ENCODE assay signal across 8 cellular contexts in the genomic region with DNA sequence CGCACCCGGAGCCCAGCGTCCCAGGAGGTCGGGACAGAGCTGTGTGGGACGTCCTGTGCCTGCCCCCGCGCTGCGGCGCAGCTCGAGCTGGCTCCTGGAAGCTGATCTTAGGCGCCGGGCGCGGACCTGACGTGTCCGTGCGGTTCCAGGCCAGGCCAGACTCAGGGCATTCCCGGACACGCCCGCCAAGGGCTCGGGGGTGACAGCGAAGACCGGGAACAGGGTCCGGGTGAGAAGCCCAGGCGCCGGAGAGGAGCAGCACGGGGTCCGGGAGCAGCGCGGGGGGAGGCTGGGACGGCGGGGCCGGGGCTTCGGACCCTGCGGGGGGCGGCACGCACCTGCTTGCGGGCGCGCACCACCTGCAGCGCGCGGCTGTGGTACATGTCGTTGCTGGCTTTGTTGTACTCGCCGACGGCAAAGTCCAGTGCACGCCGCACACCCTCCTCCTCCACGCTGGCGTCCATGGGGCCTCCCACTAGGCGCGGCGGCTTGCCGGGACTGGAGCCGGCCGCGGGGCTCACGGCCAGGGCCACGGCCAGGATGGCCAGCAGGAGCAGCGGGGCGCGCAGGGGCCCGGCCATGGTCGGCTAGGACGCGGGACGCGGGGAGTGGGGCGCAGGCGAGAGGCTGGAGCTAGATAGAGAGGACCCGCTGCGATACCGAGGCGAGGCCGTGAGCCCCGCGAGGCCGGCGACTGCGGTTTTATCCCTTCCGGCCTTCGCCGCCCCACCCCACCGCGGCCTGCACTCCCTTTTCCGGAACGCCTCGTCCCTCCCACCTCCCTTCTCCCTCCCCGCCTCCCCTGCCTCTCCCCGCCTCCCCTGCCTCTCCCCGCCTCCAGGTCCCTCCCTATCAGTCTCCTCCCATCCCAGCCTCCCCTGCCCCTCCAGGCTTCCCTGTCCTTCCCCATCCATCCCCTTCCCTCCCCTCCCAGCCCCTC. TPM values are rescaled to one million over a fixed set of nuclear protein-coding genes. Genes with fewer than 3 reads are reported as not detected.
DNase-seq lines count a peak whose midpoint lies in the region; ATAC-seq and TF ChIP-seq lines count a peak whose summit lies in the region.

A gene with protein sequence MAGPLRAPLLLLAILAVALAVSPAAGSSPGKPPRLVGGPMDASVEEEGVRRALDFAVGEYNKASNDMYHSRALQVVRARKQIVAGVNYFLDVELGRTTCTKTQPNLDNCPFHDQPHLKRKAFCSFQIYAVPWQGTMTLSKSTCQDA (minus strand): TSS at position 674 of the 940 bp plus-strand sequence. CDS start 93 bp downstream, at position 581.

- H3K4me3 Mint-ChIP-seq in naive B cell = peak within 1 kb of the TSS; percentile 8 to 84 (median 53)

- H3K9me3 Mint-ChIP-seq in naive B cell = no peaks in the 10 kb centered on the region

- no peak within 1 kb of the TSS for H3K27ac Mint-ChIP-seq in naive B cell

- H3K4me1 Mint-ChIP-seq in naive B cell = peaks cover 9 to 19% (median 9%) of the 10 kb centered on the region in 3 donors

- H3K36me3 Mint-ChIP-seq in naive B cell = no peaks in the 10 kb centered on the region

- no peak for TF ChIP-seq CTCF in WI38 (IDR thresholded peaks at IDR 0.05; ENCODE audit: low read depth, low read length)

- peak within 1 kb of the TSS; percentile 87 for H3K4me3 ChIP-seq in WI38 (ENCODE audit: low read depth, low read length)

- peaks cover 9 to 37% (median 30%) of the 10 kb centered on the region in 3 donors for H3K27me3 Mint-ChIP-seq in naive B cell

- DNase-seq in AG08396 (ENCODE audit: low spot score) (peak; percentile 95), NCI-H2081 (lab: John Stamatoyannopoulos, UW) (peak; percentile 77 to 86), fibroblast of the conjunctiva (ENCODE audit: low read depth) (peak; percentile 79), naive B cell (no peak)
- DNase-seq in stimulated activated naive CD4-positive, alpha-beta T cell treated with Interleukin-2 at 50 U/mL for 16 hours (lab: John Stamatoyannopoulos, UW) = no peak

- ATAC-seq in GM18498 (IDR thresholded peaks at IDR 0.05; ENCODE audit: unreplicated experiment) = peak; percentile 67
- peak; percentile 37 for ATAC-seq in HG02938 (IDR thresholded peaks at IDR 0.05; ENCODE audit: unreplicated experiment)
- no peak for ATAC-seq in naive B cell (ENCODE audit: low read depth in 2 of 2)

RNA-seq across cellular contexts. Expression of the gene that starts here (rescaled TPM):
- 10 to 100 TPM in 1 of 6 donors, 1 to 10 TPM in 5; 3.2 to 22.5 (median 6.5) TPM for polyA plus RNA-seq in naive B cell (ENCODE audit: low read depth in 6 of 6)

Comparison
In these comparisons a context has a peak if more than half of its experiments do, and no peak if none do; other contexts are left out.
1. DNase-seq: peak in AG08396 (single experiment), NCI-H2081 (2 of 2) and fibroblast of the conjunctiva (single experiment); none in naive B cell (single experiment) and stimulated activated naive CD4-positive, alpha-beta T cell treated with Interleukin-2 at 50 U/mL for 16 hours (single experiment).
2. ATAC-seq: peak in GM18498 (single experiment) and HG02938 (single experiment); none in naive B cell (0 of 2).